In genomic region chr13:52070929-52071523, GRCh38 we compare ENCODE assay signal across 10 cellular contexts. TPM values are rescaled to one million over a fixed set of nuclear protein-coding genes. Genes with fewer than 3 reads are reported as not detected.
DNase-seq lines count a peak whose midpoint lies in the region; TF ChIP-seq lines count a peak whose summit lies in the region.
"Had no signal": no experiment of that assay in that cellular context is flagged by ENCODE, and none has a peak within 500 bp of the region (broad histone marks: within the 10 kb centered on the region; RNA-seq: fewer than 3 reads in every experiment).

No MANE protein-coding gene starts in this region.

- no peak overlapping the region for H3K4me3 ChIP-seq in epithelial cell of esophagus (ENCODE audit: low read length)

- peak; percentile 29 for TF ChIP-seq CTCF in epithelial cell of esophagus (IDR thresholded peaks at IDR 0.05; ENCODE audit: insufficient read depth, low read depth, low read length, missing control alignments)

- DNase-seq in 8988T = peak; percentile 41
- peak; percentile 26 for DNase-seq in GM04504 (ENCODE audit: low read depth)
- DNase-seq in RPMI7951 (ENCODE audit: low read depth) = peak; percentile 44
- DNase-seq in epithelial cell of esophagus (ENCODE audit: low read depth) = peak; percentile 52
- DNase-seq in NCI-H2081 (lab: John Stamatoyannopoulos, UW) = no peak
- no peak for DNase-seq in T-helper 9 cell
- DNase-seq in COLO829 (ENCODE audit: low spot score) = no peak
- no peak for DNase-seq in effector CD4-positive, alpha-beta T cell

RNA-seq across cellular contexts. Expression of gene UTP14C, which starts 46.5 kb away (rescaled TPM):
- total RNA-seq in RPMI7951 (2014; rRNA removed; shearing (Covaris generic)) = 7.0 and 7.1 TPM in 2 replicates

RNA-seq across cellular contexts. Expression of gene NEK5, which starts 57.8 kb away (rescaled TPM):
- not detected in 2 replicates for total RNA-seq in RPMI7951 (2014; rRNA removed; shearing (Covaris generic))
- total RNA-seq: activated T-helper 1 cell treated with anti-CD3 and anti-CD28 coated beads, Interleukin-12 subunit alpha, Interleukin-12 subunit beta, Interleukin-2, Interleukin-4 antibody, amounts not matched to agents 30 ng/mL and 10 ng/mL and 1 ng/mL, durations not matched to agents 14 hours and 24 hours and 36 hours; mesenteric fat pad had no signal

RNA-seq across cellular contexts. Expression of gene ALG11, which starts 58.8 kb away (rescaled TPM):
- total RNA-seq in RPMI7951 (2014; rRNA removed; shearing (Covaris generic)) = 7.2 and 9.4 TPM in 2 replicates

RNA-seq across cellular contexts. Expression of gene ATP7B, which starts 59.8 kb away (rescaled TPM):
- 0.84 and 1.2 TPM in 2 replicates for total RNA-seq in RPMI7951 (2014; rRNA removed; shearing (Covaris generic))

Comparison
In these comparisons a context has a peak if more than half of its experiments do, and no peak if none do; other contexts are left out.
1. DNase-seq: peak in 8988T (single experiment), GM04504 (single experiment), RPMI7951 (single experiment) and epithelial cell of esophagus (single experiment); none in NCI-H2081 (0 of 2), T-helper 9 cell (single experiment), COLO829 (single experiment) and effector CD4-positive, alpha-beta T cell (single experiment).